Comparison of ENCODE assay signal across 32 cellular contexts in the genomic region with DNA sequence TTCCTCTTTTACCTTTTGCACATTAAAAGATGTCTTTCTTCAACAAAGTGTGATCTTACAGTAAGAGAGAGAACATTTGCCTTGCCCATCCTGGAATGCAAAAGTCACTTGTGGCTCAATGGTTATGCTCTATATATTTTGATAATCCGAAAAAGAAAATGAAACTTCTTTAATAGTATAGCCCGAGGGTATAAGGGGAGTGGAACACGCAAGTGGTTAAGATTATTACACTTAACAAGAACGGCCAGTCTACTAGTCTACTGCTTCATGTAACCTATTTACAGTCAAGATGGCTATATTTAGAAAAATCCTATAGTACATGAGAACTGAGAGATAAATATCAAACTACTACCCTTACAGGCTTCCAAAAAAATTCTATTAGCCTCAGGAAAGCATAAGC.
"Had no signal": no experiment of that assay in that cellular context is flagged by ENCODE, and none has a peak within 500 bp of the region (broad histone marks: within the 10 kb centered on the region; RNA-seq: fewer than 3 reads in every experiment).

No MANE protein-coding gene starts in this region.

- DNase-seq: activated B cell treated with CpG ODN at 0.5 μM for 24 hours; activated CD4-positive, alpha-beta T cell treated with anti-CD3 and anti-CD28 coated beads for 48 hours; activated CD4-positive, alpha-beta T cell treated with anti-CD3 and anti-CD28 coated beads, Interleukin-2, amount 50 U/mL, for 1 hour; activated CD4-positive, alpha-beta T cell treated with anti-CD3 and anti-CD28 coated beads, Interleukin-2, amount 50 U/mL, for 48 hours; activated CD8-positive, alpha-beta memory T cell treated with anti-CD3 and anti-CD28 coated beads, Interleukin-2, amount 10 ng/mL, durations not matched to agents 7 days and 5 days; activated CD8-positive, alpha-beta memory T cell treated with anti-CD3 and anti-CD28 coated beads, Interleukin-2, amount 50 U/mL, for 4 hours; activated CD8-positive, alpha-beta T cell treated with anti-CD3 and anti-CD28 coated beads, Interleukin-2, amount 10 ng/mL, durations not matched to agents 7 days and 5 days; activated gamma-delta T cell; activated naive CD4-positive, alpha-beta T cell; activated naive CD4-positive, alpha-beta T cell treated with anti-CD3 and anti-CD28 coated beads, Interleukin-2, amount 10 ng/mL, durations not matched to agents 7 days and 5 days; activated T-cell treated with anti-CD3 and anti-CD28 coated beads, Interleukin-2, amount 50 U/mL, for 1 hour; activated T-cell treated with anti-CD3 and anti-CD28 coated beads, Interleukin-2, amount 50 U/mL, for 48 hours; amniotic stem cell; anterior cingulate cortex; brain microvascular endothelial cell; dorsolateral prefrontal cortex; effector memory CD4-positive, alpha-beta T cell; endodermal cell; foreskin fibroblast; gastrocnemius medialis; glutamatergic neuron; heart left ventricle; T-helper 17 cell; T1000; WERI-Rb-1 had no signal

- H3K4me3 Mint-ChIP-seq: activated B cell treated with CpG ODN at 0.5 μM for 24 hours; activated CD8-positive, alpha-beta memory T cell treated with anti-CD3 and anti-CD28 coated beads, Interleukin-2, amount 10 ng/mL, durations not matched to agents 7 days and 5 days; activated CD8-positive, alpha-beta T cell treated with anti-CD3 and anti-CD28 coated beads, Interleukin-2, amount 10 ng/mL, durations not matched to agents 7 days and 5 days; activated naive CD4-positive, alpha-beta T cell treated with anti-CD3 and anti-CD28 coated beads, Interleukin-2, amount 10 ng/mL, durations not matched to agents 7 days and 5 days; activated naive CD8-positive, alpha-beta T cell; central memory CD8-positive, alpha-beta T cell; dendritic cell treated with granulocyte-macrophage colony-stimulating factor and Interleukin-4, amounts not matched to agents 40 ng/mL and 50 ng/mL, for 4 days; endodermal cell; T-helper 17 cell; T-helper 2 cell treated with Interferon-gamma antibody and Interleukin-4, amounts not matched to agents 5 μg/mL and 100 μg/mL, for 36 hours had no signal

- H3K9me3 ChIP-seq: gastrocnemius medialis, heart left ventricle had no signal

- H3K27ac ChIP-seq: brain microvascular endothelial cell, coronary artery, dorsolateral prefrontal cortex, gastrocnemius medialis, heart left ventricle, WERI-Rb-1 had no signal

- H3K9me3 Mint-ChIP-seq: activated B cell treated with CpG ODN at 0.5 μM for 24 hours; activated naive CD4-positive, alpha-beta T cell treated with anti-CD3 and anti-CD28 coated beads, Interleukin-2, amount 10 ng/mL, durations not matched to agents 7 days and 5 days; central memory CD8-positive, alpha-beta T cell; dendritic cell treated with granulocyte-macrophage colony-stimulating factor and Interleukin-4, amounts not matched to agents 40 ng/mL and 50 ng/mL, for 4 days; endodermal cell; T-helper 2 cell treated with Interferon-gamma antibody and Interleukin-4, amounts not matched to agents 5 μg/mL and 100 μg/mL, for 36 hours had no signal

- H3K27ac Mint-ChIP-seq: activated B cell treated with CpG ODN at 0.5 μM for 24 hours; activated CD8-positive, alpha-beta memory T cell treated with anti-CD3 and anti-CD28 coated beads, Interleukin-2, amount 10 ng/mL, durations not matched to agents 7 days and 5 days; activated CD8-positive, alpha-beta T cell treated with anti-CD3 and anti-CD28 coated beads, Interleukin-2, amount 10 ng/mL, durations not matched to agents 7 days and 5 days; activated naive CD4-positive, alpha-beta T cell treated with anti-CD3 and anti-CD28 coated beads, Interleukin-2, amount 10 ng/mL, durations not matched to agents 7 days and 5 days; activated naive CD8-positive, alpha-beta T cell; dendritic cell treated with granulocyte-macrophage colony-stimulating factor and Interleukin-4, amounts not matched to agents 40 ng/mL and 50 ng/mL, for 4 days; endodermal cell; T-helper 17 cell; T-helper 2 cell treated with Interferon-gamma antibody and Interleukin-4, amounts not matched to agents 5 μg/mL and 100 μg/mL, for 36 hours had no signal

- H3K27me3 Mint-ChIP-seq: activated CD8-positive, alpha-beta memory T cell treated with anti-CD3 and anti-CD28 coated beads, Interleukin-2, amount 10 ng/mL, durations not matched to agents 7 days and 5 days; activated naive CD4-positive, alpha-beta T cell treated with anti-CD3 and anti-CD28 coated beads, Interleukin-2, amount 10 ng/mL, durations not matched to agents 7 days and 5 days; dendritic cell treated with granulocyte-macrophage colony-stimulating factor and Interleukin-4, amounts not matched to agents 40 ng/mL and 50 ng/mL, for 4 days; T-helper 17 cell had no signal

- H3K4me3 ChIP-seq: coronary artery, dorsolateral prefrontal cortex, gastrocnemius medialis, heart left ventricle had no signal

- H3K4me1 ChIP-seq: gastrocnemius medialis had no signal

- ATAC-seq: activated CD4-positive, CD25-positive, alpha-beta regulatory T cell treated with anti-CD3 and anti-CD28 coated beads, Interleukin-2, amount 50 U/mL, for 24 hours; activated CD8-positive, alpha-beta memory T cell treated with anti-CD3 and anti-CD28 coated beads, Interleukin-2, amount 10 ng/mL, durations not matched to agents 7 days and 5 days; activated CD8-positive, alpha-beta T cell treated with anti-CD3 and anti-CD28 coated beads, Interleukin-2, amount 10 ng/mL, durations not matched to agents 7 days and 5 days; esophagus mucosa; gastrocnemius medialis; heart left ventricle; T-helper 17 cell had no signal

- H3K4me1 Mint-ChIP-seq: activated B cell treated with CpG ODN at 0.5 μM for 24 hours; activated CD8-positive, alpha-beta memory T cell treated with anti-CD3 and anti-CD28 coated beads, Interleukin-2, amount 10 ng/mL, durations not matched to agents 7 days and 5 days; activated naive CD4-positive, alpha-beta T cell treated with anti-CD3 and anti-CD28 coated beads, Interleukin-2, amount 10 ng/mL, durations not matched to agents 7 days and 5 days; central memory CD8-positive, alpha-beta T cell; T-helper 17 cell had no signal

- H3K36me3 ChIP-seq: brain microvascular endothelial cell, gastrocnemius medialis, heart left ventricle, WERI-Rb-1 had no signal

- H3K27me3 ChIP-seq: brain microvascular endothelial cell, dorsolateral prefrontal cortex, gastrocnemius medialis, heart left ventricle had no signal

- H3K36me3 Mint-ChIP-seq: activated CD8-positive, alpha-beta memory T cell treated with anti-CD3 and anti-CD28 coated beads, Interleukin-2, amount 10 ng/mL, durations not matched to agents 7 days and 5 days; activated naive CD4-positive, alpha-beta T cell treated with anti-CD3 and anti-CD28 coated beads, Interleukin-2, amount 10 ng/mL, durations not matched to agents 7 days and 5 days; activated naive CD8-positive, alpha-beta T cell had no signal
